In the genomic region with DNA sequence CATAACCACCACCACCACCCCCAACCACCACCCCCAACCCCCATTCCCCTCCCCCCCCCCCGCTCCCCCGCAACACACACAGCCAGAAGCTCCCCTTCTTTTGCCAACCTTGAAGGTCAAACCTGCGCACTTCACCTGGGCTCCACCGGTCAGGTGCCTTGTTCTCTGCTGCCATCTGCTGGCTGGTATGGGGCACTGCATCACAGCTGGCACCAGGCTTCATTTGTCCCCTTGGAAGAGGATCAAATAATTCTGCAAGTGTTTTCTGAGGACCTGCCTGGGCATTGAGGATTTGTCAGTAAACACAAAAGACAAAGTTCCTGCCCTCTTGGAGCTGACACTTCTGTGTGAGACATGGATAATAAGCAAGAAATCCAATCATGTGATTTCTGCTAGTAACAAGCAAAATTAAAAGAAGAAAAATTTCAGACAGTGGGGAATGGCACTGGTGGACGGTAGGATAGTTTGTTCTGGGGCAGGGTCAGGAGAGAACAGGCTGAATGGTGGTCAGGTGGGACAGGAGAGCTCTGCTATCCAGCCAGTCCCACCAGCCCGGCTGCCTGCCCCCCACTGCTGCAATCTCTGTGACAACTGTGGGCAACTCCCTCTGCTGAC, we compare ENCODE assay signal across 7 cellular contexts. TPM values are rescaled to one million over a fixed set of nuclear protein-coding genes. Genes with fewer than 3 reads are reported as not detected.
DNase-seq lines count a peak whose midpoint lies in the region; ATAC-seq, FAIRE-seq and TF ChIP-seq lines count a peak whose summit lies in the region.

No MANE protein-coding gene starts in this region.

- DNase-seq in GM12892 (ENCODE audit: insufficient read length) = peak; percentile 72
- DNase-seq in NCI-H2029 (lab: John Stamatoyannopoulos, UW) = peak; percentile 54
- DNase-seq in central memory CD4-positive, alpha-beta T cell = peak; percentile 47
- DNase-seq in left kidney (ENCODE audit: low read depth, low spot score) = peak; percentile 86
- DNase-seq in stimulated activated CD4-positive, alpha-beta T cell treated with anti-CD3 and anti-CD28 coated beads, TNF-alpha, amount 100 ng/mL, for 24 hours (ENCODE audit: low read depth in 3 of 3) = peak; percentile 42 to 60 (median 53)

- ATAC-seq in activated CD4-positive, CD25-positive, alpha-beta regulatory T cell treated with anti-CD3 and anti-CD28 coated beads, Interleukin-2, amount 50 U/mL, for 24 hours = peak; percentile 67 to 70
- no peak for ATAC-seq in GM18511 (IDR thresholded peaks at IDR 0.05; ENCODE audit: unreplicated experiment)

- no peak for TF ChIP-seq POLR2A in GM12892 (IDR thresholded peaks at IDR 0.05; ENCODE audit: low read depth, low read length)

- peak; percentile 72 for FAIRE-seq in GM12892 (lab: Jason Lieb, UNC)

RNA-seq across cellular contexts. Expression of a gene that starts 55.6 kb away (rescaled TPM):
- not detected for polyA plus RNA-seq in GM12892 (2012; ENCODE audit: missing spikeins)
